ENCODE assay signal across 1 cellular context in genomic region chr18:51164327-51165290, GRCh38.
TF ChIP-seq lines count a peak whose summit lies in the region.

No MANE protein-coding gene starts in this region.

TF ChIP-seq in SK-N-SH, 30 proteins besides CTCF, POLR2A, EP300 and RAD21 (continued from another document):
- TF ChIP-seq, protein P1, sequence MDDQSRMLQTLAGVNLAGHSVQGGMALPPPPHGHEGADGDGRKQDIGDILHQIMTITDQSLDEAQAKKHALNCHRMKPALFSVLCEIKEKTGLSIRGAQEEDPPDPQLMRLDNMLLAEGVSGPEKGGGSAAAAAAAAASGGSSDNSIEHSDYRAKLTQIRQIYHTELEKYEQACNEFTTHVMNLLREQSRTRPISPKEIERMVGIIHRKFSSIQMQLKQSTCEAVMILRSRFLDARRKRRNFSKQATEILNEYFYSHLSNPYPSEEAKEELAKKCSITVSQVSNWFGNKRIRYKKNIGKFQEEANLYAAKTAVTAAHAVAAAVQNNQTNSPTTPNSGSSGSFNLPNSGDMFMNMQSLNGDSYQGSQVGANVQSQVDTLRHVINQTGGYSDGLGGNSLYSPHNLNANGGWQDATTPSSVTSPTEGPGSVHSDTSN (IDR thresholded peaks at IDR 0.05): no peak
- TF ChIP-seq POLR2AphosphoS5 (IDR thresholded peaks at IDR 0.05; ENCODE audit: low read depth, low read length): no peak
